10 cellular contexts compared by ENCODE assay signal in the genomic region with DNA sequence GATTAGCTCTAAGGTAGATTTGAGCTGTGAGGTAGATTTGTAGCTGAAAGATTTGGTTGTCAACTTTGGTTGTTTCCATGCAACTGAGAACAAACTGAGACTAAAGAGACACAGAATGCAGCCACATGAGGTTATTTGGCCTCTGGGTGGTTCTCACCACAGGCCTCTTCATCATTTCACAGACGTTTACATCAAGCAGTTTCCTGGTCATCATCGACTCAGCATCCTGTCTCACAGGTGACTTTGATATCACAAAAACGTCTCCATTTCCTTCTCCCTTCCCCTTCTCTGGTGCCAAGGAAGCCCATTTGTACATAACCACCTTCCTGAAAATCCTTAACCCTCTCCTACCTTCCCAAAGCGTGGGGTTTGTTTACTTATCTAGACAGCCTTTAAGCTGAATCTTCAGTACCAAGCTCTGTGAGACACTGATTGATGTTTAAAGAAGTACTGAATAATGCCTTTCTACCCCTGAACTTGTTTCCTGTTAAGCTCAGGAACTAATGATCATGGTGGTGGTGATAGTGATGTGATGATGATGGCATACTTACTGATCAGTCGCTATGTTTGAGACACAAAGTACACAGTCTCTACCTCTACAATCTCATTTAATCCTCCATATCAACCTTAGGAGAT.
DNase-seq lines count a peak whose midpoint lies in the region; ATAC-seq lines count a peak whose summit lies in the region.
"Had no signal": no experiment of that assay in that cellular context is flagged by ENCODE, and none has a peak within 500 bp of the region (broad histone marks: within the 10 kb centered on the region; RNA-seq: fewer than 3 reads in every experiment).

No MANE protein-coding gene starts in this region.

- H3K9me3 Mint-ChIP-seq in activated naive CD4-positive, alpha-beta T cell treated with anti-CD3 and anti-CD28 coated beads, Interleukin-2, amount 10 ng/mL, durations not matched to agents 7 days and 5 days, result no peaks in the 10 kb centered on the region
- no peaks in the 10 kb centered on the region for H3K9me3 Mint-ChIP-seq in immature natural killer cell

- ATAC-seq in HG03175 (IDR thresholded peaks at IDR 0.05; ENCODE audit: unreplicated experiment), result no peak
- ATAC-seq in GM18868 (IDR thresholded peaks at IDR 0.05; ENCODE audit: unreplicated experiment), result no peak

- H3K27ac Mint-ChIP-seq in activated naive CD4-positive, alpha-beta T cell treated with anti-CD3 and anti-CD28 coated beads, Interleukin-2, amount 10 ng/mL, durations not matched to agents 7 days and 5 days, result peak overlapping the region; percentile 77
- peak overlapping the region; percentile 21 to 92 (median 69) for H3K27ac Mint-ChIP-seq in immature natural killer cell

- peak in 5 of 6 experiments; percentile 3 to 76 (median 66) for DNase-seq in stimulated activated naive CD4-positive, alpha-beta T cell (lab: John Stamatoyannopoulos, UW)
- DNase-seq in stimulated activated naive CD4-positive, alpha-beta T cell treated with Interleukin-2 at 50 U/mL for 16 hours (lab: John Stamatoyannopoulos, UW), result no peak
- DNase-seq in activated naive CD4-positive, alpha-beta T cell treated with anti-CD3 and anti-CD28 coated beads, Interleukin-2, amount 10 ng/mL, durations not matched to agents 7 days and 5 days, result peak; percentile 69
- DNase-seq in immature natural killer cell (peak; percentile 45 to 64 (median 48)), HT-29 (ENCODE audit: low spot score) (no peak), NOMO-1 treated with dmso at 0.1 percent for 144 hours (lab: John Stamatoyannopoulos, UW; ENCODE audit: unreplicated experiment) (no peak)
- DNase-seq: DMS 273 treated with DMSO at 0.1 percent for 48 hours, OCI-M1 had no signal

- CTCF ChIA-PET in activated naive CD4-positive, alpha-beta T cell treated with anti-CD3 and anti-CD28 coated beads, Interleukin-2, amount 10 ng/mL, durations not matched to agents 7 days and 5 days (lab: Charles Lee), result interaction anchor here (0.6 to 2.3 kb wide), 12 partner anchors 9 to 186 kb away, joined by 3 to 6 read pairs (median 3); partner anchors contain the start of gene TLR10

- H3K36me3 Mint-ChIP-seq in activated naive CD4-positive, alpha-beta T cell treated with anti-CD3 and anti-CD28 coated beads, Interleukin-2, amount 10 ng/mL, durations not matched to agents 7 days and 5 days, result no peaks in the 10 kb centered on the region
- H3K36me3 Mint-ChIP-seq in immature natural killer cell, result no peaks in the 10 kb centered on the region

- H3K27me3 Mint-ChIP-seq in activated naive CD4-positive, alpha-beta T cell treated with anti-CD3 and anti-CD28 coated beads, Interleukin-2, amount 10 ng/mL, durations not matched to agents 7 days and 5 days, result peaks cover 5% of the 10 kb centered on the region
- H3K27me3 Mint-ChIP-seq in immature natural killer cell (ENCODE audit: low read depth in 3 of 3), result peaks cover 2 to 7% (median 2%) of the 10 kb centered on the region in 3 donors

- peaks cover 31% of the 10 kb centered on the region for H3K4me1 Mint-ChIP-seq in activated naive CD4-positive, alpha-beta T cell treated with anti-CD3 and anti-CD28 coated beads, Interleukin-2, amount 10 ng/mL, durations not matched to agents 7 days and 5 days
- H3K4me1 Mint-ChIP-seq in immature natural killer cell, result peaks cover 3 to 12% of the 10 kb centered on the region in 2 donors

- H3K4me3 Mint-ChIP-seq in activated naive CD4-positive, alpha-beta T cell treated with anti-CD3 and anti-CD28 coated beads, Interleukin-2, amount 10 ng/mL, durations not matched to agents 7 days and 5 days, result no peak overlapping the region
- H3K4me3 Mint-ChIP-seq in immature natural killer cell, result no peak overlapping the region

Comparison
In these comparisons a context has a peak if more than half of its experiments do, and no peak if none do; other contexts are left out.
1. DNase-seq: peak in stimulated activated naive CD4-positive, alpha-beta T cell (5 of 6), activated naive CD4-positive, alpha-beta T cell treated with anti-CD3 and anti-CD28 coated beads, Interleukin-2, amount 10 ng/mL, durations not matched to agents 7 days and 5 days (single experiment) and immature natural killer cell (3 of 3); none in stimulated activated naive CD4-positive, alpha-beta T cell treated with Interleukin-2 at 50 U/mL for 16 hours (single experiment), HT-29 (single experiment) and NOMO-1 treated with dmso at 0.1 percent for 144 hours (single experiment).